In the genomic region with DNA sequence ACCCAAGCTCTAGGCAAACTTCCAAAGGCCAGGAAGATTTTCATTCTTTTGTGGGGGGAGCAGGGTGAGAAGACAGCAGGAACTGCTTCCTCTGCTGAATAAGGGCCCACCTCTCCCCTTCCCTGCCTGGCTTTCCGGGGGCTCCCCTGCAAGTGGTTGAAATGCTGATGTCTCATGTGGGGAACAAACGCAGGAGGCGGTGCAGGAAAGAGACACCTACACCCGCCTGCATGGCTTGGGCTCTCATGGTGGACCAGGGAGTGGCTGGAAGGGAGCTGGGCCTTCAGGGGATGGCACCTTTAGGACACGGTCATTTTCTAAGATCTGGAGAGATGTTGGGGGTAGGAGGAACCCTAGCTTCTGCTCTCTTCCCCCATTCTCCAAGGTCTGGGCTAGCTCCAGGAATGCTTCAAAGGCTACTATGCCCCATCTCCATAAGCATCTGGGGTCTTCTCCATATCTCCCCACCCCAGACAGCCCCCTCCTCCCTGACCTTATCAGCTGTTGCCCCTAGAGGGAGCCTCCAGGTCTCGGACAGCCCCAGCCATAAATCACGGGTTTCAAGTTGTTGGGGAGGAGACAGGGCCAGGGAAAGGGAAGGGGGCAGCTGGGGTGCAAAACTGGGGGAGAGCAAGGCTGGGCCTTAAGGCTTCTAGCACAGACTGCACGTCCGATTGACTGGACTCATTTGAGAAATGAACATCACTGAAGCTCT, we compare ENCODE assay signal across 1 cellular context.
TF ChIP-seq lines count a peak whose summit lies in the region.

No MANE protein-coding gene starts in this region.

TF ChIP-seq in GM12878, 131 proteins besides CTCF, POLR2A, EP300 and RAD21 (continued from another document):
- TF ChIP-seq, protein P1, sequence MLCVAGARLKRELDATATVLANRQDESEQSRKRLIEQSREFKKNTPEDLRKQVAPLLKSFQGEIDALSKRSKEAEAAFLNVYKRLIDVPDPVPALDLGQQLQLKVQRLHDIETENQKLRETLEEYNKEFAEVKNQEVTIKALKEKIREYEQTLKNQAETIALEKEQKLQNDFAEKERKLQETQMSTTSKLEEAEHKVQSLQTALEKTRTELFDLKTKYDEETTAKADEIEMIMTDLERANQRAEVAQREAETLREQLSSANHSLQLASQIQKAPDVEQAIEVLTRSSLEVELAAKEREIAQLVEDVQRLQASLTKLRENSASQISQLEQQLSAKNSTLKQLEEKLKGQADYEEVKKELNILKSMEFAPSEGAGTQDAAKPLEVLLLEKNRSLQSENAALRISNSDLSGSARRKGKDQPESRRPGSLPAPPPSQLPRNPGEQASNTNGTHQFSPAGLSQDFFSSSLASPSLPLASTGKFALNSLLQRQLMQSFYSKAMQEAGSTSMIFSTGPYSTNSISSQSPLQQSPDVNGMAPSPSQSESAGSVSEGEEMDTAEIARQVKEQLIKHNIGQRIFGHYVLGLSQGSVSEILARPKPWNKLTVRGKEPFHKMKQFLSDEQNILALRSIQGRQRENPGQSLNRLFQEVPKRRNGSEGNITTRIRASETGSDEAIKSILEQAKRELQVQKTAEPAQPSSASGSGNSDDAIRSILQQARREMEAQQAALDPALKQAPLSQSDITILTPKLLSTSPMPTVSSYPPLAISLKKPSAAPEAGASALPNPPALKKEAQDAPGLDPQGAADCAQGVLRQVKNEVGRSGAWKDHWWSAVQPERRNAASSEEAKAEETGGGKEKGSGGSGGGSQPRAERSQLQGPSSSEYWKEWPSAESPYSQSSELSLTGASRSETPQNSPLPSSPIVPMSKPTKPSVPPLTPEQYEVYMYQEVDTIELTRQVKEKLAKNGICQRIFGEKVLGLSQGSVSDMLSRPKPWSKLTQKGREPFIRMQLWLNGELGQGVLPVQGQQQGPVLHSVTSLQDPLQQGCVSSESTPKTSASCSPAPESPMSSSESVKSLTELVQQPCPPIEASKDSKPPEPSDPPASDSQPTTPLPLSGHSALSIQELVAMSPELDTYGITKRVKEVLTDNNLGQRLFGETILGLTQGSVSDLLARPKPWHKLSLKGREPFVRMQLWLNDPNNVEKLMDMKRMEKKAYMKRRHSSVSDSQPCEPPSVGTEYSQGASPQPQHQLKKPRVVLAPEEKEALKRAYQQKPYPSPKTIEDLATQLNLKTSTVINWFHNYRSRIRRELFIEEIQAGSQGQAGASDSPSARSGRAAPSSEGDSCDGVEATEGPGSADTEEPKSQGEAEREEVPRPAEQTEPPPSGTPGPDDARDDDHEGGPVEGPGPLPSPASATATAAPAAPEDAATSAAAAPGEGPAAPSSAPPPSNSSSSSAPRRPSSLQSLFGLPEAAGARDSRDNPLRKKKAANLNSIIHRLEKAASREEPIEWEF (IDR thresholded peaks at IDR 0.05; ENCODE audit: insufficient replicate concordance, low read depth, low read length) = no peak
